12 cellular contexts compared by ENCODE assay signal in the genomic region with DNA sequence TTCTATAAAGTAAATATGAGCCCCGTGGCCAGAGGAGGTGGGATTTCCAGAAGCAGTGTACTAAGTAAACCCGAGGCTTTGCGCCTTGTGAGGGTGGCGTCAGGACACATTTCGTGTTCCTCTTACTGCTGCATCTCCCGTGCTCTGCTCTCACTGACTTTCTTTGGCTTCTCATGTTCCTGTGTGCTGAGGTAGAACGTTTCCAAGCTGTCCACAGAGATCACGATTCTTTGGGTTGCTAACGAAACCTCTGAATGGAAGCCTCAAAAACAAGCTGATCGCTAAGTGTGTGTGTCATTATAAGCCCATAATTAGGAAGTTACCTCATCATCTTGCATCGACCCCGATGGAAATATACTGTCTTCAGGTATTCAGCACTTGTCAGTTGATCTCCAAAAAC.
DNase-seq lines count a peak whose midpoint lies in the region; ATAC-seq and TF ChIP-seq lines count a peak whose summit lies in the region.
"Had no signal": no experiment of that assay in that cellular context is flagged by ENCODE, and none has a peak within 500 bp of the region (broad histone marks: within the 10 kb centered on the region; RNA-seq: fewer than 3 reads in every experiment).

No MANE protein-coding gene starts in this region.

- no peaks in the 10 kb centered on the region for H3K36me3 Mint-ChIP-seq in CD4-positive, CD25-positive, alpha-beta regulatory T cell
- H3K36me3 Mint-ChIP-seq in IgD-negative memory B cell (no peaks in the 10 kb centered on the region), chondrocyte (ENCODE audit: low read depth) (no peaks in the 10 kb centered on the region)
- no peaks in the 10 kb centered on the region for H3K36me3 Mint-ChIP-seq in activated T-helper 1 cell treated with anti-CD3 and anti-CD28 coated beads, Interleukin-12 subunit alpha, Interleukin-12 subunit beta, Interleukin-2, Interleukin-4 antibody, amounts not matched to agents 30 ng/mL and 10 ng/mL and 1 ng/mL, durations not matched to agents 14 hours and 24 hours and 36 hours (ENCODE audit: low read depth)

- peak overlapping the region; percentile 78 for H3K4me3 ChIP-seq in CD4-positive, CD25-positive, alpha-beta regulatory T cell (ENCODE audit: low read depth, low read length)
- H3K4me3 ChIP-seq in mucosa of descending colon, result no peak overlapping the region

- H3K4me1 ChIP-seq in CD4-positive, CD25-positive, alpha-beta regulatory T cell (ENCODE audit: control insufficient read depth, insufficient read depth, low read length, poor library complexity, severe bottlenecking), result peaks cover 82% of the 10 kb centered on the region
- H3K4me1 ChIP-seq in mucosa of descending colon (ENCODE audit: low read depth), result peaks cover 24% of the 10 kb centered on the region

- H3K4me1 Mint-ChIP-seq in CD4-positive, CD25-positive, alpha-beta regulatory T cell, result peaks cover 50 to 100% (median 79%) of the 10 kb centered on the region in 4 donors
- H3K4me1 Mint-ChIP-seq in IgD-negative memory B cell, result peaks cover 61 to 83% (median 66%) of the 10 kb centered on the region in 3 donors
- H3K4me1 Mint-ChIP-seq in activated T-helper 1 cell treated with anti-CD3 and anti-CD28 coated beads, Interleukin-12 subunit alpha, Interleukin-12 subunit beta, Interleukin-2, Interleukin-4 antibody, amounts not matched to agents 30 ng/mL and 10 ng/mL and 1 ng/mL, durations not matched to agents 14 hours and 24 hours and 36 hours (ENCODE audit: low read depth), result peaks cover 98% of the 10 kb centered on the region
- peaks cover 48% of the 10 kb centered on the region for H3K4me1 Mint-ChIP-seq in chondrocyte (ENCODE audit: low read depth)

- DNase-seq in CD4-positive, CD25-positive, alpha-beta regulatory T cell, result peak; percentile 42 to 78 (median 59)
- peak; percentile 47 for DNase-seq in activated T-helper 1 cell treated with anti-CD3 and anti-CD28 coated beads, Interleukin-12 subunit alpha, Interleukin-12 subunit beta, Interleukin-2, Interleukin-4 antibody, amounts not matched to agents 30 ng/mL and 10 ng/mL and 1 ng/mL, durations not matched to agents 14 hours and 24 hours and 36 hours (ENCODE audit: low spot score)
- no peak for DNase-seq in mucosa of descending colon
- no peak for DNase-seq in RKO (ENCODE audit: low spot score)
- no peak for DNase-seq in hypothalamus (lab: John Stamatoyannopoulos, UW)
- DNase-seq in HCEC 1CT, result no peak
- no peak for DNase-seq in chondrocyte (ENCODE audit: low spot score)
- DNase-seq: COR-L47, KG1, left lung, NCI-H2227 treated with DMSO at 0.1 percent for 48 hours had no signal

- peak overlapping the region; percentile 83 to 94 (median 88) for H3K4me3 Mint-ChIP-seq in CD4-positive, CD25-positive, alpha-beta regulatory T cell
- H3K4me3 Mint-ChIP-seq in IgD-negative memory B cell (peak overlapping the region; percentile 37 to 90 (median 73)), chondrocyte (ENCODE audit: unreplicated experiment) (no peak overlapping the region)
- peak overlapping the region; percentile 82 for H3K4me3 Mint-ChIP-seq in activated T-helper 1 cell treated with anti-CD3 and anti-CD28 coated beads, Interleukin-12 subunit alpha, Interleukin-12 subunit beta, Interleukin-2, Interleukin-4 antibody, amounts not matched to agents 30 ng/mL and 10 ng/mL and 1 ng/mL, durations not matched to agents 14 hours and 24 hours and 36 hours

- peak; percentile 40 to 43 for ATAC-seq in CD4-positive, CD25-positive, alpha-beta regulatory T cell (ENCODE audit: low read depth in 2 of 2)
- ATAC-seq in mucosa of descending colon, result peak; percentile 12
- ATAC-seq: left lung had no signal

- H3K27ac Mint-ChIP-seq in CD4-positive, CD25-positive, alpha-beta regulatory T cell, result peak overlapping the region; percentile 97 to 100 (median 98)
- H3K27ac Mint-ChIP-seq in IgD-negative memory B cell (peak overlapping the region; percentile 64 to 93 (median 90)), chondrocyte (ENCODE audit: unreplicated experiment) (no peak overlapping the region)
- peak overlapping the region; percentile 98 for H3K27ac Mint-ChIP-seq in activated T-helper 1 cell treated with anti-CD3 and anti-CD28 coated beads, Interleukin-12 subunit alpha, Interleukin-12 subunit beta, Interleukin-2, Interleukin-4 antibody, amounts not matched to agents 30 ng/mL and 10 ng/mL and 1 ng/mL, durations not matched to agents 14 hours and 24 hours and 36 hours

- no peaks in the 10 kb centered on the region for H3K9me3 ChIP-seq in CD4-positive, CD25-positive, alpha-beta regulatory T cell (ENCODE audit: control insufficient read depth in 2 of 2, low read length in 2 of 2)
- no peaks in the 10 kb centered on the region for H3K9me3 ChIP-seq in mucosa of descending colon
- H3K9me3 ChIP-seq: left lung had no signal

- no peaks in the 10 kb centered on the region for H3K27me3 ChIP-seq in CD4-positive, CD25-positive, alpha-beta regulatory T cell (ENCODE audit: control insufficient read depth, insufficient read depth, low read length)
- H3K27me3 ChIP-seq: left lung had no signal

- TF ChIP-seq CTCF in mucosa of descending colon (IDR thresholded peaks at IDR 0.05), result no peak
- TF ChIP-seq CTCF in chondrocyte (IDR thresholded peaks at IDR 0.05), result no peak

- intact Hi-C loops in activated T-helper 1 cell treated with anti-CD3 and anti-CD28 coated beads, Interleukin-12 subunit alpha, Interleukin-12 subunit beta, Interleukin-2, Interleukin-4 antibody, amounts not matched to agents 30 ng/mL and 10 ng/mL and 1 ng/mL, durations not matched to agents 14 hours and 24 hours and 36 hours (cut with micrococcal nuclease), result loop anchor here (5.0 kb wide), 1 partner anchor 57 kb away; no protein-coding TSS in a partner anchor
- intact Hi-C loops in mucosa of descending colon (cut with DNase I, micrococcal nuclease), result no loop called here

- no peaks in the 10 kb centered on the region for H3K27me3 Mint-ChIP-seq in CD4-positive, CD25-positive, alpha-beta regulatory T cell
- H3K27me3 Mint-ChIP-seq in IgD-negative memory B cell (peaks cover 2% of the 10 kb centered on the region), chondrocyte (ENCODE audit: low read depth) (no peaks in the 10 kb centered on the region)
- peaks cover 1% of the 10 kb centered on the region for H3K27me3 Mint-ChIP-seq in activated T-helper 1 cell treated with anti-CD3 and anti-CD28 coated beads, Interleukin-12 subunit alpha, Interleukin-12 subunit beta, Interleukin-2, Interleukin-4 antibody, amounts not matched to agents 30 ng/mL and 10 ng/mL and 1 ng/mL, durations not matched to agents 14 hours and 24 hours and 36 hours (ENCODE audit: insufficient read depth)

- no peaks in the 10 kb centered on the region for H3K9me3 Mint-ChIP-seq in CD4-positive, CD25-positive, alpha-beta regulatory T cell
- H3K9me3 Mint-ChIP-seq in IgD-negative memory B cell, result no peaks in the 10 kb centered on the region
- no peaks in the 10 kb centered on the region for H3K9me3 Mint-ChIP-seq in activated T-helper 1 cell treated with anti-CD3 and anti-CD28 coated beads, Interleukin-12 subunit alpha, Interleukin-12 subunit beta, Interleukin-2, Interleukin-4 antibody, amounts not matched to agents 30 ng/mL and 10 ng/mL and 1 ng/mL, durations not matched to agents 14 hours and 24 hours and 36 hours
- no peaks in the 10 kb centered on the region for H3K9me3 Mint-ChIP-seq in chondrocyte (ENCODE audit: low read depth)

- H3K36me3 ChIP-seq in CD4-positive, CD25-positive, alpha-beta regulatory T cell (ENCODE audit: control insufficient read depth, insufficient read depth, low read length), result no peaks in the 10 kb centered on the region
- H3K36me3 ChIP-seq in mucosa of descending colon (ENCODE audit: low read depth), result no peaks in the 10 kb centered on the region
- H3K36me3 ChIP-seq: left lung had no signal

- peak overlapping the region; percentile 94 for H3K27ac ChIP-seq in CD4-positive, CD25-positive, alpha-beta regulatory T cell (ENCODE audit: insufficient read depth, low read length, poor library complexity, severe bottlenecking)

Comparison
In these comparisons a context has a peak if more than half of its experiments do, and no peak if none do; other contexts are left out.
1. DNase-seq: peak in CD4-positive, CD25-positive, alpha-beta regulatory T cell (3 of 3) and activated T-helper 1 cell treated with anti-CD3 and anti-CD28 coated beads, Interleukin-12 subunit alpha, Interleukin-12 subunit beta, Interleukin-2, Interleukin-4 antibody, amounts not matched to agents 30 ng/mL and 10 ng/mL and 1 ng/mL, durations not matched to agents 14 hours and 24 hours and 36 hours (single experiment); none in mucosa of descending colon (0 of 3), RKO (single experiment), hypothalamus (0 of 51), HCEC 1CT (single experiment) and chondrocyte (single experiment).